ENCODE assay signal across 8 cellular contexts in the genomic region with DNA sequence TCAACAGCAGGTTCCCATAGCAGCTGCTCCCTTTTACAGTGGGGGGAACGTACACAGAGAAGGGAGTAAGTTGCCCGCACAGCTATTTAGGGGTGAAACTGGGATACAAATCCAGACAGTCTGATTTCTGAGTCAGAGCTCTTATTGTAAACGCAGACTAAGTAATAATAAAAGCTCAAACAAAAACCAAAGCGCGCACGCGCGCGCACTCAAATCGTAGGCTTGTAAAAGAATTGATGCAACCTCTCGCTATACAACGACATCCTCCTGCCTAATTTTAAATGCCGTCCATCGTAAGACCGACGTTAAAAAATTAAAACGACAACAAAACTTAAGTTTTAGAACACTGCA. TPM values are rescaled to one million over a fixed set of nuclear protein-coding genes. Genes with fewer than 3 reads are reported as not detected.
DNase-seq lines count a peak whose midpoint lies in the region; ATAC-seq and TF ChIP-seq lines count a peak whose summit lies in the region.

No MANE protein-coding gene starts in this region.

- TF ChIP-seq CTCF in colonic mucosa (IDR thresholded peaks at IDR 0.05) (no peak), lower lobe of right lung (IDR thresholded peaks at IDR 0.05) (no peak)

- peaks cover 7% of the 10 kb centered on the region for H3K36me3 Mint-ChIP-seq in T-helper 17 cell (ENCODE audit: low read depth)
- H3K36me3 Mint-ChIP-seq in stimulated activated memory B cell treated with anti-CD40 and anti-IgM and Interleukin-4, amounts not matched to agents 10 μg/mL and 1 μg/mL and 100 μg/mL, for 72 hours = no peaks in the 10 kb centered on the region

- intact Hi-C loops in Right ventricle myocardium superior (cut with DNase I) (no loop called here), cardiac septum (cut with DNase I) (no loop called here), colonic mucosa (cut with DNase I) (loop anchor here (5.0 kb wide), 1 partner anchor 135 kb away; no protein-coding TSS in a partner anchor), lower lobe of right lung (cut with DNase I) (loop anchor here (10.0 kb wide), 1 partner anchor 132 kb away; no protein-coding TSS in a partner anchor)

- H3K27ac ChIP-seq in colonic mucosa = peak overlapping the region; percentile 64
- H3K27ac ChIP-seq in lower lobe of right lung = no peak overlapping the region

- DNase-seq in Right ventricle myocardium superior (peak; percentile 66), cardiac septum (ENCODE audit: low spot score) (no peak), T-helper 17 cell (no peak), colonic mucosa (peak; percentile 56), lower lobe of right lung (no peak)

- H3K27me3 Mint-ChIP-seq in T-helper 17 cell = peaks cover 62% of the 10 kb centered on the region
- peaks cover 69% of the 10 kb centered on the region for H3K27me3 Mint-ChIP-seq in stimulated activated memory B cell treated with anti-CD40 and anti-IgM and Interleukin-4, amounts not matched to agents 10 μg/mL and 1 μg/mL and 100 μg/mL, for 72 hours

- no peaks in the 10 kb centered on the region for H3K9me3 Mint-ChIP-seq in stimulated activated memory B cell treated with anti-CD40 and anti-IgM and Interleukin-4, amounts not matched to agents 10 μg/mL and 1 μg/mL and 100 μg/mL, for 72 hours

- H3K9ac ChIP-seq in colonic mucosa (ENCODE audit: low read depth in 2 of 2, low read length in 2 of 2) = peak overlapping the region in 1 of 2 donors; percentile 61

- H3K4me3 ChIP-seq in colonic mucosa (peak overlapping the region; percentile 81), lower lobe of right lung (peak overlapping the region; percentile 68)

- H3K27me3 ChIP-seq in colonic mucosa (peaks cover 16% of the 10 kb centered on the region), lower lobe of right lung (ENCODE audit: low read depth) (peaks cover 17% of the 10 kb centered on the region)

- H3K4me1 ChIP-seq in colonic mucosa = no peaks in the 10 kb centered on the region
- H3K4me1 ChIP-seq in lower lobe of right lung = peaks cover 14% of the 10 kb centered on the region

- peaks cover 15% of the 10 kb centered on the region for H3K4me1 Mint-ChIP-seq in T-helper 17 cell
- peaks cover 38% of the 10 kb centered on the region for H3K4me1 Mint-ChIP-seq in stimulated activated memory B cell treated with anti-CD40 and anti-IgM and Interleukin-4, amounts not matched to agents 10 μg/mL and 1 μg/mL and 100 μg/mL, for 72 hours

- no peaks in the 10 kb centered on the region for H3K36me3 ChIP-seq in colonic mucosa
- H3K36me3 ChIP-seq in lower lobe of right lung = peaks cover 9% of the 10 kb centered on the region

- peak overlapping the region; percentile 95 for H3K4me3 Mint-ChIP-seq in T-helper 17 cell
- H3K4me3 Mint-ChIP-seq in stimulated activated memory B cell treated with anti-CD40 and anti-IgM and Interleukin-4, amounts not matched to agents 10 μg/mL and 1 μg/mL and 100 μg/mL, for 72 hours = peak overlapping the region; percentile 98

- no peak overlapping the region for H3K27ac Mint-ChIP-seq in T-helper 17 cell
- peak overlapping the region; percentile 79 for H3K27ac Mint-ChIP-seq in stimulated activated memory B cell treated with anti-CD40 and anti-IgM and Interleukin-4, amounts not matched to agents 10 μg/mL and 1 μg/mL and 100 μg/mL, for 72 hours

- no peaks in the 10 kb centered on the region for H3K9me3 ChIP-seq in T-helper 17 cell (ENCODE audit: control insufficient read depth, low read length, poor library complexity, severe bottlenecking)
- H3K9me3 ChIP-seq in colonic mucosa = no peaks in the 10 kb centered on the region
- H3K9me3 ChIP-seq in lower lobe of right lung = no peaks in the 10 kb centered on the region

- ATAC-seq in Right ventricle myocardium superior (ENCODE audit: poor library complexity) (no peak), T-helper 17 cell (no peak), lower lobe of right lung (peak in 1 of 2 donors; percentile 5), GM19467 (IDR thresholded peaks at IDR 0.05; ENCODE audit: unreplicated experiment) (no peak), HG02610 (IDR thresholded peaks at IDR 0.05; ENCODE audit: unreplicated experiment) (no peak)
- no peak for ATAC-seq in stimulated activated memory B cell treated with anti-CD40 and anti-IgM and Interleukin-4, amounts not matched to agents 10 μg/mL and 1 μg/mL and 100 μg/mL, for 72 hours

RNA-seq across cellular contexts. Expression of a gene that starts 0.7 kb away (rescaled TPM):
- 2.4 TPM for total RNA-seq in Right ventricle myocardium superior
- 3.2 TPM for total RNA-seq in cardiac septum
- 1 to 10 TPM in 1 of 2 donors, under 1 TPM in 1; 0.91 to 1.8 TPM for total RNA-seq in T-helper 17 cell
- total RNA-seq in colonic mucosa = 1 to 10 TPM; 1.5 to 4.9 TPM
- total RNA-seq in lower lobe of right lung = 3.7 TPM

Comparison
In these comparisons a context has a peak if more than half of its experiments do, and no peak if none do; other contexts are left out.
1. DNase-seq: peak in Right ventricle myocardium superior (single experiment) and colonic mucosa (single experiment); none in cardiac septum (single experiment), T-helper 17 cell (0 of 3) and lower lobe of right lung (single experiment).
2. intact Hi-C loops: an anchor here in colonic mucosa (5.0 kb wide) and lower lobe of right lung (10.0 kb wide); none called in Right ventricle myocardium superior and cardiac septum.